ENCODE assay signal across 1 cellular context in the genomic region with DNA sequence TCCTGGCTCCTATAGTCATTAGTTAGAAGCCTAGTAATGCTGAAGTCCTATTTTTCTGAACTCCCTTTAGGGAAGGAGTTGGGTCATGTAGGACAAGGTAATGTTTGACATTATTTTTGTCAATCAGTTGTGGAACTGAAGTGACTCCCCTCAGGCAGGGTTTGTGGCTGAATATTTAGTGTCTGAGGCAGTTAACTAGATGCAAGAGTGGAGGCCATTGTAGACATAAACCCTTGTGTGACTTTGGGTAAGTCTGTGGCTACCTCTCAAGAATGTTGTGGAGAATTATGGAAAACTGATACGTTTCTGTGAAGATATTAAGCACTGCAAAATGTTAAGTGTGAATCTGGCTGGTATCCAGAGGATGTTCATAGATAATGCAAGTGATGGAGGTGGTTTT.
TF ChIP-seq lines count a peak whose summit lies in the region.

No MANE protein-coding gene starts in this region.

TF ChIP-seq in IMR-90, 13 proteins besides CTCF, POLR2A, EP300 and RAD21 (continued from another document):
- no peak for TF ChIP-seq NFE2L2 (IDR thresholded peaks at IDR 0.05; ENCODE audit: low read depth, low read length)
- no peak for TF ChIP-seq RFX5 (IDR thresholded peaks at IDR 0.05; ENCODE audit: low read depth, low read length)
- TF ChIP-seq, protein P1, sequence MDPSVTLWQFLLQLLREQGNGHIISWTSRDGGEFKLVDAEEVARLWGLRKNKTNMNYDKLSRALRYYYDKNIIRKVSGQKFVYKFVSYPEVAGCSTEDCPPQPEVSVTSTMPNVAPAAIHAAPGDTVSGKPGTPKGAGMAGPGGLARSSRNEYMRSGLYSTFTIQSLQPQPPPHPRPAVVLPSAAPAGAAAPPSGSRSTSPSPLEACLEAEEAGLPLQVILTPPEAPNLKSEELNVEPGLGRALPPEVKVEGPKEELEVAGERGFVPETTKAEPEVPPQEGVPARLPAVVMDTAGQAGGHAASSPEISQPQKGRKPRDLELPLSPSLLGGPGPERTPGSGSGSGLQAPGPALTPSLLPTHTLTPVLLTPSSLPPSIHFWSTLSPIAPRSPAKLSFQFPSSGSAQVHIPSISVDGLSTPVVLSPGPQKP (IDR thresholded peaks at IDR 0.05; ENCODE audit: borderline replicate concordance, low read depth, low read length): no peak
- no peak for TF ChIP-seq RCOR1 (IDR thresholded peaks at IDR 0.05; ENCODE audit: insufficient replicate concordance, low read length)
TF ChIP-seq in IMR-90: peak in this region for 0.
